In genomic region chr6:44631968-44632367, GRCh38 we compare ENCODE assay signal across 18 cellular contexts.
A peak's percentile ranks its signal among the peaks of the same experiment; 100 is the strongest.
DNase-seq lines count a peak whose midpoint lies in the region; ATAC-seq lines count a peak whose summit lies in the region.
"Had no signal": no experiment of that assay in that cellular context is flagged by ENCODE, and none has a peak within 500 bp of the region (broad histone marks: within the 10 kb centered on the region; RNA-seq: fewer than 3 reads in every experiment).

No MANE protein-coding gene starts in this region.

- H3K27ac Mint-ChIP-seq in stimulated activated effector memory CD8-positive, alpha-beta T cell treated with anti-CD3 and anti-CD28 coated beads, Interleukin-12 subunit alpha, Interleukin-12 subunit beta, amount 100 ng/mL, for 72 hours: no peak overlapping the region
- H3K27ac Mint-ChIP-seq: B cell; CD4-positive, alpha-beta T cell had no signal

- peaks cover 30% of the 10 kb centered on the region for H3K4me1 Mint-ChIP-seq in stimulated activated effector memory CD8-positive, alpha-beta T cell treated with anti-CD3 and anti-CD28 coated beads, Interleukin-12 subunit alpha, Interleukin-12 subunit beta, amount 100 ng/mL, for 72 hours

- no peaks in the 10 kb centered on the region for H3K36me3 Mint-ChIP-seq in stimulated activated effector memory CD8-positive, alpha-beta T cell treated with anti-CD3 and anti-CD28 coated beads, Interleukin-12 subunit alpha, Interleukin-12 subunit beta, amount 100 ng/mL, for 72 hours

- no peaks in the 10 kb centered on the region for H3K9me3 Mint-ChIP-seq in stimulated activated effector memory CD8-positive, alpha-beta T cell treated with anti-CD3 and anti-CD28 coated beads, Interleukin-12 subunit alpha, Interleukin-12 subunit beta, amount 100 ng/mL, for 72 hours
- H3K9me3 Mint-ChIP-seq: CD4-positive, alpha-beta T cell had no signal

- no peak overlapping the region for H3K4me3 ChIP-seq in SJCRH30
- H3K4me3 ChIP-seq: GM23248, MG63 had no signal

- H3K4me1 ChIP-seq in SJCRH30: peaks cover 37% of the 10 kb centered on the region

- DNase-seq in H4 (ENCODE audit: low spot score) (peak; percentile 42), SJCRH30 (no peak), islet precursor cell (peak; percentile 76), NCI-H1048 (lab: John Stamatoyannopoulos, UW) (no peak), hippocampal formation (lab: John Stamatoyannopoulos, UW) (no peak)
- DNase-seq in stimulated activated effector memory CD8-positive, alpha-beta T cell treated with anti-CD3 and anti-CD28 coated beads, Interleukin-12 subunit alpha, Interleukin-12 subunit beta, amount 100 ng/mL, for 72 hours (ENCODE audit: low spot score in 2 of 2): no peak
- no peak for DNase-seq in activated CD8-positive, alpha-beta memory T cell treated with anti-CD3 and anti-CD28 coated beads, Interleukin-2, amount 50 U/mL, for 48 hours
- DNase-seq: CD4-positive, alpha-beta T cell; GM23248; KG1; MG63; NCI-H1105; NCI-H1694 treated with DMSO at 0.1 percent for 48 hours; NCI-H2107; NCI-H345; NCI-H526 had no signal

- no peak overlapping the region for H3K4me3 Mint-ChIP-seq in stimulated activated effector memory CD8-positive, alpha-beta T cell treated with anti-CD3 and anti-CD28 coated beads, Interleukin-12 subunit alpha, Interleukin-12 subunit beta, amount 100 ng/mL, for 72 hours
- H3K4me3 Mint-ChIP-seq: B cell; CD4-positive, alpha-beta T cell had no signal

- no peaks in the 10 kb centered on the region for H3K27me3 ChIP-seq in SJCRH30
- H3K27me3 ChIP-seq: MG63 had no signal

- no peaks in the 10 kb centered on the region for H3K9me3 ChIP-seq in SJCRH30 (replicated peaks)
- H3K9me3 ChIP-seq: MG63 had no signal

- ATAC-seq in stimulated activated effector memory CD8-positive, alpha-beta T cell treated with anti-CD3 and anti-CD28 coated beads, Interleukin-12 subunit alpha, Interleukin-12 subunit beta, amount 100 ng/mL, for 72 hours: peak; percentile 51

- no peaks in the 10 kb centered on the region for H3K36me3 ChIP-seq in SJCRH30
- H3K36me3 ChIP-seq: MG63 had no signal

- H3K27ac ChIP-seq in SJCRH30: peak overlapping the region; percentile 18; the same call in 1 of the 2 replicates
- H3K27ac ChIP-seq: GM23248, RWPE1 had no signal

Comparison
In these comparisons a context has a peak if more than half of its experiments do, and no peak if none do; other contexts are left out.
1. DNase-seq: peak in H4 (single experiment) and islet precursor cell (single experiment); none in SJCRH30 (0 of 2), stimulated activated effector memory CD8-positive, alpha-beta T cell treated with anti-CD3 and anti-CD28 coated beads, Interleukin-12 subunit alpha, Interleukin-12 subunit beta, amount 100 ng/mL, for 72 hours (0 of 2), NCI-H1048 (single experiment), activated CD8-positive, alpha-beta memory T cell treated with anti-CD3 and anti-CD28 coated beads, Interleukin-2, amount 50 U/mL, for 48 hours (single experiment) and hippocampal formation (0 of 2).